Comparison of ENCODE assay signal across 14 cellular contexts in the genomic region with DNA sequence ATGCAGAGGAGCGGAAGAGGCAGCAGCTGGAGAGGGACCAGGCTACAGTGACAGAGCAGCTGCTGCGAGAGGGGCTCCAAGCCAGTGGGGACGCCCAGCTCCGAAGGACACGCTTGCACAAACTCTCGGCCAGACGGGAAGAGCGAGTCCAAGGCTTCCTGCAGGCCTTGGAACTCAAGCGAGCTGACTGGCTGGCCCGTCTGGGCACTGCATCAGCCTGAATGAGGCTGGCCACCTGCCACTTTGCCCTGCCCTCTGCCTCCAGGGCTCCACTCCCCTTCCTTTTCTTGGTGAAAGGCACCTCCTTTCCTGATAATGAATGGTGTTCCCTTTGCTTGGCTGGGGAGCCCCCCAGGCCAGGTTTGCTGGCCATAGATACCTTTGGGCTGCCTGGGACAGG. TPM values are rescaled to one million over a fixed set of nuclear protein-coding genes. Genes with fewer than 3 reads are reported as not detected.
DNase-seq lines count a peak whose midpoint lies in the region; ATAC-seq and TF ChIP-seq lines count a peak whose summit lies in the region.
"Had no signal": no experiment of that assay in that cellular context is flagged by ENCODE, and none has a peak within 500 bp of the region (broad histone marks: within the 10 kb centered on the region; RNA-seq: fewer than 3 reads in every experiment).

No MANE protein-coding gene starts in this region.

- H3K27me3 ChIP-seq in ectodermal cell (ENCODE audit: control insufficient read depth, insufficient read depth, low read length, poor library complexity, severe bottlenecking) (no peaks in the 10 kb centered on the region), neural progenitor cell (no peaks in the 10 kb centered on the region)

- H3K27ac Mint-ChIP-seq in neural progenitor cell = no peak overlapping the region
- no peak overlapping the region for H3K27ac Mint-ChIP-seq in activated CD4-positive, alpha-beta T cell treated with anti-CD3 and anti-CD28 coated beads, Interleukin-2, amount 10 ng/mL, durations not matched to agents 7 days and 5 days
- no peak overlapping the region for H3K27ac Mint-ChIP-seq in activated naive CD4-positive, alpha-beta T cell treated with anti-CD3 and anti-CD28 coated beads, Interleukin-2, amount 10 ng/mL, durations not matched to agents 7 days and 5 days
- H3K27ac Mint-ChIP-seq in stimulated activated naive CD8-positive, alpha-beta T cell treated with anti-CD3 and anti-CD28 coated beads, Interleukin-15, amount 100 ng/mL, for 72 hours = no peak overlapping the region
- H3K27ac Mint-ChIP-seq: activated T-cell treated with anti-CD3 and anti-CD28 coated beads, Interleukin-2, amount 50 U/mL, for 72 hours; memory B cell had no signal

- peaks cover 50% of the 10 kb centered on the region for H3K4me1 Mint-ChIP-seq in neural progenitor cell
- H3K4me1 Mint-ChIP-seq in activated CD4-positive, alpha-beta T cell treated with anti-CD3 and anti-CD28 coated beads, Interleukin-2, amount 10 ng/mL, durations not matched to agents 7 days and 5 days = peaks cover 30% of the 10 kb centered on the region
- H3K4me1 Mint-ChIP-seq in activated naive CD4-positive, alpha-beta T cell treated with anti-CD3 and anti-CD28 coated beads, Interleukin-2, amount 10 ng/mL, durations not matched to agents 7 days and 5 days = peaks cover 35% of the 10 kb centered on the region
- peaks cover 34% of the 10 kb centered on the region for H3K4me1 Mint-ChIP-seq in stimulated activated naive CD8-positive, alpha-beta T cell treated with anti-CD3 and anti-CD28 coated beads, Interleukin-15, amount 100 ng/mL, for 72 hours

- peak overlapping the region; percentile 71 for H3K4me2 ChIP-seq in neural progenitor cell

- H3F3A ChIP-seq in neural progenitor cell (ENCODE audit: low read depth) = peaks cover 62% of the 10 kb centered on the region

- CTCF ChIA-PET in activated CD4-positive, alpha-beta T cell treated with anti-CD3 and anti-CD28 coated beads, Interleukin-2, amount 10 ng/mL, durations not matched to agents 7 days and 5 days (lab: Charles Lee) = interaction anchor here (1.1 to 1.5 kb wide), 2 partner anchors 8 to 23 kb away, joined by 3 read pairs; no protein-coding TSS in a partner anchor
- CTCF ChIA-PET in activated naive CD4-positive, alpha-beta T cell treated with anti-CD3 and anti-CD28 coated beads, Interleukin-2, amount 10 ng/mL, durations not matched to agents 7 days and 5 days (lab: Charles Lee) = interaction anchor here (0.7 to 4.0 kb wide), 3 partner anchors 9 to 321 kb away, joined by 3 to 33 read pairs (median 9); no protein-coding TSS in a partner anchor

- POLR2A ChIA-PET in activated CD4-positive, alpha-beta T cell treated with anti-CD3 and anti-CD28 coated beads, Interleukin-2, amount 10 ng/mL, durations not matched to agents 7 days and 5 days (lab: Charles Lee) = interaction anchor here (1.7 kb wide), 1 partner anchor 37 kb away, joined by 6 read pairs; a partner anchor contains a TSS

- no peak overlapping the region for H3K4me3 Mint-ChIP-seq in neural progenitor cell
- H3K4me3 Mint-ChIP-seq in activated CD4-positive, alpha-beta T cell treated with anti-CD3 and anti-CD28 coated beads, Interleukin-2, amount 10 ng/mL, durations not matched to agents 7 days and 5 days = no peak overlapping the region
- no peak overlapping the region for H3K4me3 Mint-ChIP-seq in activated naive CD4-positive, alpha-beta T cell treated with anti-CD3 and anti-CD28 coated beads, Interleukin-2, amount 10 ng/mL, durations not matched to agents 7 days and 5 days
- H3K4me3 Mint-ChIP-seq in stimulated activated naive CD8-positive, alpha-beta T cell treated with anti-CD3 and anti-CD28 coated beads, Interleukin-15, amount 100 ng/mL, for 72 hours = no peak overlapping the region
- H3K4me3 Mint-ChIP-seq: activated T-cell treated with anti-CD3 and anti-CD28 coated beads, Interleukin-2, amount 50 U/mL, for 72 hours; memory B cell had no signal

- H2AFZ ChIP-seq in neural progenitor cell (replicated peaks) = no peak overlapping the region

- no peaks in the 10 kb centered on the region for H3K9me3 ChIP-seq in ectodermal cell (ENCODE audit: control insufficient read depth, low read length)
- no peaks in the 10 kb centered on the region for H3K9me3 ChIP-seq in neural progenitor cell (ENCODE audit: low read depth)

- H4K20me1 ChIP-seq in neural progenitor cell (ENCODE audit: low read depth) = peaks cover 65% of the 10 kb centered on the region

- peaks cover 2% of the 10 kb centered on the region for H3K27me3 Mint-ChIP-seq in neural progenitor cell (ENCODE audit: insufficient read depth, low read depth)
- H3K27me3 Mint-ChIP-seq in activated CD4-positive, alpha-beta T cell treated with anti-CD3 and anti-CD28 coated beads, Interleukin-2, amount 10 ng/mL, durations not matched to agents 7 days and 5 days = no peaks in the 10 kb centered on the region
- no peaks in the 10 kb centered on the region for H3K27me3 Mint-ChIP-seq in activated naive CD4-positive, alpha-beta T cell treated with anti-CD3 and anti-CD28 coated beads, Interleukin-2, amount 10 ng/mL, durations not matched to agents 7 days and 5 days
- H3K27me3 Mint-ChIP-seq in stimulated activated naive CD8-positive, alpha-beta T cell treated with anti-CD3 and anti-CD28 coated beads, Interleukin-15, amount 100 ng/mL, for 72 hours = no peaks in the 10 kb centered on the region
- H3K27me3 Mint-ChIP-seq: memory B cell had no signal

- H3K4me1 ChIP-seq in ectodermal cell (ENCODE audit: control insufficient read depth, insufficient read depth, low read length) (peaks cover 36% of the 10 kb centered on the region), neural progenitor cell (peaks cover 43% of the 10 kb centered on the region)

- peaks cover 33% of the 10 kb centered on the region for H3K79me2 ChIP-seq in neural progenitor cell (ENCODE audit: low read depth)

- H3K36me3 Mint-ChIP-seq in neural progenitor cell = peaks cover 35% of the 10 kb centered on the region
- peaks cover 55% of the 10 kb centered on the region for H3K36me3 Mint-ChIP-seq in activated CD4-positive, alpha-beta T cell treated with anti-CD3 and anti-CD28 coated beads, Interleukin-2, amount 10 ng/mL, durations not matched to agents 7 days and 5 days (ENCODE audit: low read depth)
- H3K36me3 Mint-ChIP-seq in activated naive CD4-positive, alpha-beta T cell treated with anti-CD3 and anti-CD28 coated beads, Interleukin-2, amount 10 ng/mL, durations not matched to agents 7 days and 5 days = peaks cover 56% of the 10 kb centered on the region

- WGBS in ectodermal cell, 2 experiments = 85 to 86% methylated on average over 10 of the region's 10 CpGs

- H3K9me3 Mint-ChIP-seq in neural progenitor cell = no peaks in the 10 kb centered on the region
- H3K9me3 Mint-ChIP-seq in activated CD4-positive, alpha-beta T cell treated with anti-CD3 and anti-CD28 coated beads, Interleukin-2, amount 10 ng/mL, durations not matched to agents 7 days and 5 days = no peaks in the 10 kb centered on the region
- H3K9me3 Mint-ChIP-seq in activated naive CD4-positive, alpha-beta T cell treated with anti-CD3 and anti-CD28 coated beads, Interleukin-2, amount 10 ng/mL, durations not matched to agents 7 days and 5 days = no peaks in the 10 kb centered on the region
- no peaks in the 10 kb centered on the region for H3K9me3 Mint-ChIP-seq in stimulated activated naive CD8-positive, alpha-beta T cell treated with anti-CD3 and anti-CD28 coated beads, Interleukin-15, amount 100 ng/mL, for 72 hours
- H3K9me3 Mint-ChIP-seq: activated T-cell treated with anti-CD3 and anti-CD28 coated beads, Interleukin-2, amount 50 U/mL, for 72 hours; memory B cell had no signal

- peaks cover 28% of the 10 kb centered on the region for H3K36me3 ChIP-seq in ectodermal cell (ENCODE audit: control insufficient read depth, insufficient read depth, low read length)
- peaks cover 8% of the 10 kb centered on the region for H3K36me3 ChIP-seq in neural progenitor cell

- H3K4me3 ChIP-seq in ectodermal cell (ENCODE audit: insufficient read depth, low read depth, low read length) = no peak overlapping the region
- peak overlapping the region; percentile 21 for H3K4me3 ChIP-seq in neural progenitor cell

- DNase-seq in ELF-1 (ENCODE audit: low read depth, low spot score) = peak; percentile 53
- DNase-seq in NCI-H1105 (lab: John Stamatoyannopoulos, UW) = peak; percentile 67
- peak; percentile 50 for DNase-seq in neural progenitor cell (ENCODE audit: low spot score)
- DNase-seq in activated CD4-positive, alpha-beta T cell treated with anti-CD3 and anti-CD28 coated beads, Interleukin-2, amount 10 ng/mL, durations not matched to agents 7 days and 5 days = no peak
- no peak for DNase-seq in activated naive CD4-positive, alpha-beta T cell treated with anti-CD3 and anti-CD28 coated beads, Interleukin-2, amount 10 ng/mL, durations not matched to agents 7 days and 5 days
- DNase-seq in stimulated activated naive CD8-positive, alpha-beta T cell treated with anti-CD3 and anti-CD28 coated beads, Interleukin-15, amount 100 ng/mL, for 72 hours = no peak
- DNase-seq: activated CD4-positive, alpha-beta T cell treated with anti-CD3 and anti-CD28 coated beads for 1 hour; activated T-cell treated with anti-CD3 and anti-CD28 coated beads, Interleukin-2, amount 50 U/mL, for 72 hours; occipital lobe; SW 1271; trophoblast cell had no signal

- H3K27ac ChIP-seq in ectodermal cell (ENCODE audit: insufficient read depth, low read depth, low read length, poor library complexity, severe bottlenecking) (peak overlapping the region; percentile 45), neural progenitor cell (peak overlapping the region; percentile 78)

- no peak for ATAC-seq in GM18907 (IDR thresholded peaks at IDR 0.05; ENCODE audit: unreplicated experiment)
- no peak for ATAC-seq in stimulated activated naive CD8-positive, alpha-beta T cell treated with anti-CD3 and anti-CD28 coated beads, Interleukin-15, amount 100 ng/mL, for 72 hours
- ATAC-seq: activated T-cell treated with anti-CD3 and anti-CD28 coated beads, Interleukin-2, amount 50 U/mL, for 72 hours had no signal

- no peak for TF ChIP-seq CTCF in neural progenitor cell (IDR thresholded peaks at IDR 0.05)

- no peak overlapping the region for H3K9ac ChIP-seq in neural progenitor cell

RNA-seq across cellular contexts. Expression of a gene that starts 3.3 kb away (rescaled TPM):
- polyA plus RNA-seq in ectodermal cell (2013, experiment 1 of 4) = 1,613 TPM
- 1,475 TPM for polyA plus RNA-seq in ectodermal cell (2013, experiment 2 of 4)
- polyA plus RNA-seq in ectodermal cell (2013, experiment 3 of 4) = 1,408 TPM
- 1,522 TPM for polyA plus RNA-seq in ectodermal cell (2013, experiment 4 of 4)
- total RNA-seq in neural progenitor cell (ENCODE audit: low replicate concordance) = 831 and 964 TPM in 2 replicates
- total RNA-seq in activated CD4-positive, alpha-beta T cell treated with anti-CD3 and anti-CD28 coated beads, Interleukin-2, amount 10 ng/mL, durations not matched to agents 7 days and 5 days = 1,000 to 10,000 TPM; 1,241 to 1,307 TPM

RNA-seq across cellular contexts. Expression of a gene that starts 36.8 kb away (rescaled TPM):
- 49.3 TPM for polyA plus RNA-seq in ectodermal cell (2013, experiment 1 of 4)
- polyA plus RNA-seq in ectodermal cell (2013, experiment 2 of 4) = 57.2 TPM
- 28.1 TPM for polyA plus RNA-seq in ectodermal cell (2013, experiment 3 of 4)
- 34.9 TPM for polyA plus RNA-seq in ectodermal cell (2013, experiment 4 of 4)
- total RNA-seq in neural progenitor cell (ENCODE audit: low replicate concordance) = 30.5 and 43.0 TPM in 2 replicates
- 10 to 100 TPM; 49.1 to 55.3 TPM for total RNA-seq in activated CD4-positive, alpha-beta T cell treated with anti-CD3 and anti-CD28 coated beads, Interleukin-2, amount 10 ng/mL, durations not matched to agents 7 days and 5 days

RNA-seq across cellular contexts. Expression of a gene that starts 58.3 kb away (rescaled TPM):
- 980 TPM for polyA plus RNA-seq in ectodermal cell (2013, experiment 1 of 4)
- polyA plus RNA-seq in ectodermal cell (2013, experiment 2 of 4) = 1,098 TPM
- polyA plus RNA-seq in ectodermal cell (2013, experiment 3 of 4) = 595 TPM
- polyA plus RNA-seq in ectodermal cell (2013, experiment 4 of 4) = 630 TPM
- total RNA-seq in neural progenitor cell (ENCODE audit: low replicate concordance) = 1,311 and 1,384 TPM in 2 replicates
- total RNA-seq in activated CD4-positive, alpha-beta T cell treated with anti-CD3 and anti-CD28 coated beads, Interleukin-2, amount 10 ng/mL, durations not matched to agents 7 days and 5 days = not detected
- total RNA-seq: activated T-cell treated with anti-CD3 and anti-CD28 coated beads, Interleukin-2, amount 50 U/mL, for 72 hours; occipital lobe had no signal

Comparison
In these comparisons a context has a peak if more than half of its experiments do, and no peak if none do; other contexts are left out.
1. DNase-seq: peak in ELF-1 (single experiment), NCI-H1105 (single experiment) and neural progenitor cell (single experiment); none in activated CD4-positive, alpha-beta T cell treated with anti-CD3 and anti-CD28 coated beads, Interleukin-2, amount 10 ng/mL, durations not matched to agents 7 days and 5 days (single experiment), activated naive CD4-positive, alpha-beta T cell treated with anti-CD3 and anti-CD28 coated beads, Interleukin-2, amount 10 ng/mL, durations not matched to agents 7 days and 5 days (single experiment) and stimulated activated naive CD8-positive, alpha-beta T cell treated with anti-CD3 and anti-CD28 coated beads, Interleukin-15, amount 100 ng/mL, for 72 hours (0 of 2).
2. RNA of a gene that starts 58.3 kb away (total RNA-seq): 1,311 to 1,384 TPM in neural progenitor cell; not detected in activated CD4-positive, alpha-beta T cell treated with anti-CD3 and anti-CD28 coated beads, Interleukin-2, amount 10 ng/mL, durations not matched to agents 7 days and 5 days; every median in the first group is over 1,000 times any median in the second.